ENCODE assay signal across 17 cellular contexts in the genomic region with DNA sequence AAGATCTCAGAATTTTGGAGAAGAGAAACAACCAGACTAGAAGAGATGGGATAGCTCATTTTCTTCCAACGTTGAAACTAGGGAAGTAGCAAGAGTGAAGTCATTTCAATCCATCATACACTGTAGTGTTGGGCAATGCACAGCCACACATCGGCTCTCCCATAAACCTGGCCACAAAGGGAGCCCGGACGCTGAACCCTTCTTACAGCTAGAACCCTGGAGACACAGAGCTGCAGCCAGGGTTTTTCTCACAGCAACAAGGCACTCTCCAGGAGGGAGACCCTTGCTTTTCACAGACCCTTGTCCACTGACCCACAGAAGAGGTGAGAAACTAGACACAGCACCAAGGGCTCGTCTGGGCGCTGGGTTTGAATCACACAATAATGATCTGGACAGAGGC.
"Had no signal": no experiment of that assay in that cellular context is flagged by ENCODE, and none has a peak within 500 bp of the region (broad histone marks: within the 10 kb centered on the region; RNA-seq: fewer than 3 reads in every experiment).

No MANE protein-coding gene starts in this region.

- H3K9me3 ChIP-seq: body of pancreas, thyroid gland had no signal

- H3K27me3 ChIP-seq: body of pancreas, cardiac muscle cell, thyroid gland had no signal

- H3K27ac ChIP-seq: body of pancreas, cardiac muscle cell, thyroid gland had no signal

- H3K4me3 ChIP-seq: body of pancreas, cardiac muscle cell, lung, thyroid gland had no signal

- DNase-seq: activated CD4-positive, alpha-beta T cell treated with anti-CD3 and anti-CD28 coated beads for 1 hour; activated CD4-positive, alpha-beta T cell treated with anti-CD3 and anti-CD28 coated beads, Interleukin-2, amount 50 U/mL, for 1 hour; activated CD8-positive, alpha-beta T cell treated with anti-CD3 and anti-CD28 coated beads, Interleukin-2, amount 10 ng/mL, durations not matched to agents 7 days and 5 days; activated effector memory CD4-positive, alpha-beta T cell treated with Interleukin-2 at 50 U/mL for 16 hours; activated naive CD4-positive, alpha-beta T cell treated with anti-CD3 and anti-CD28 coated beads for 36 hours; activated T-cell treated with anti-CD3 and anti-CD28 coated beads, Interleukin-2, amount 50 U/mL, for 48 hours; body of pancreas; effector CD4-positive, alpha-beta T cell; foreskin fibroblast; kidney; naive thymus-derived CD4-positive, alpha-beta T cell; stimulated activated CD4-positive, alpha-beta T cell treated with anti-CD3 and anti-CD28 coated beads, Interleukin-4, amount 100 ng/mL, for 24 hours; stimulated activated naive CD8-positive, alpha-beta T cell treated with anti-CD3 and anti-CD28 coated beads, Interleukin-15, Interleukin-2, amounts not matched to agents 100 U/mL and 50 U/mL, for 24 hours; T-cell; thyroid gland had no signal

- H3K36me3 ChIP-seq: cardiac muscle cell, thyroid gland had no signal

- H3K4me1 ChIP-seq: body of pancreas, thyroid gland had no signal

- ATAC-seq: activated CD8-positive, alpha-beta T cell treated with anti-CD3 and anti-CD28 coated beads, Interleukin-2, amount 10 ng/mL, durations not matched to agents 7 days and 5 days; body of pancreas; naive thymus-derived CD4-positive, alpha-beta T cell; stimulated activated naive CD8-positive, alpha-beta T cell treated with anti-CD3 and anti-CD28 coated beads, Interleukin-15, Interleukin-2, amounts not matched to agents 100 U/mL and 50 U/mL, for 24 hours; T-cell had no signal
